21 cellular contexts compared by ENCODE assay signal in the genomic region with DNA sequence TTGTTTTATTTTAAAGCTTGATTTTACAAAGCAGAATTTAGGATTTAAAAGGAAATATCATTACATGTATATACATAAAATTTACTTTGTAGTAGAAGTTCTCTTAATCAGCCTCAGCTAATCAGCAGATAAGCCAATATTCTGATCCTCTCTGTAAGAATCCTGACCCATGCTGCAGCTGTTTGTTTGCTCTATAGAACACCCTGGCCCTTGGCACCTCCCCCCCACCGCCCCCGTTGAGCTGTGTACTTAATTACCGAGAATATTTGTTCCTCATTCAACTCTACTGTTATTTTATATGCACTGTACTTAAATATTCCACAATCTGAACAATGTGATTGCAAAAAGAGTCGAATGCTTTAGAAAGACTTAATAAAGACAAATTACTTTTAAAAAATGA.
"Had no signal": no experiment of that assay in that cellular context is flagged by ENCODE, and none has a peak within 500 bp of the region (broad histone marks: within the 10 kb centered on the region; RNA-seq: fewer than 3 reads in every experiment).

No MANE protein-coding gene starts in this region.

- H3K27ac ChIP-seq: colonic mucosa, heart left ventricle, neutrophil, psoas muscle, spleen, testis, tibial nerve had no signal

- H3K27me3 ChIP-seq: colonic mucosa, testis, tibial nerve had no signal

- H3K4me1 ChIP-seq: colonic mucosa, heart left ventricle, psoas muscle, spleen, testis, tibial nerve had no signal

- H3K4me1 Mint-ChIP-seq: naive thymus-derived CD4-positive, alpha-beta T cell; stimulated activated naive B cell treated with anti-CD40 and anti-IgM and Interleukin-4, amounts not matched to agents 10 μg/mL and 1 μg/mL and 100 μg/mL, for 72 hours; stimulated activated naive CD8-positive, alpha-beta T cell treated with anti-CD3 and anti-CD28 coated beads, Interleukin-15, amount 100 ng/mL, for 72 hours had no signal

- FAIRE-seq: endothelial cell of umbilical vein had no signal

- ATAC-seq: heart left ventricle; naive thymus-derived CD4-positive, alpha-beta T cell; psoas muscle; sciatic nerve; stimulated activated naive B cell treated with anti-CD40 and anti-IgM and Interleukin-4, amounts not matched to agents 10 μg/mL and 1 μg/mL and 100 μg/mL, for 72 hours; stimulated activated naive CD8-positive, alpha-beta T cell treated with anti-CD3 and anti-CD28 coated beads, Interleukin-15, amount 100 ng/mL, for 72 hours had no signal

- H3K9me3 Mint-ChIP-seq: nephron progenitor cell; stimulated activated naive CD8-positive, alpha-beta T cell treated with anti-CD3 and anti-CD28 coated beads, Interleukin-15, amount 100 ng/mL, for 72 hours had no signal

- H3K36me3 ChIP-seq: colonic mucosa, heart left ventricle, neutrophil, spleen, tibial nerve had no signal

- H3K4me3 Mint-ChIP-seq: naive thymus-derived CD4-positive, alpha-beta T cell; nephron progenitor cell; stimulated activated naive B cell treated with anti-CD40 and anti-IgM and Interleukin-4, amounts not matched to agents 10 μg/mL and 1 μg/mL and 100 μg/mL, for 72 hours; stimulated activated naive CD8-positive, alpha-beta T cell treated with anti-CD3 and anti-CD28 coated beads, Interleukin-15, amount 100 ng/mL, for 72 hours had no signal

- H3K9me3 ChIP-seq: colonic mucosa, neutrophil, psoas muscle, spleen, testis, tibial nerve had no signal

- DNase-seq: colonic mucosa; dermis blood vessel endothelial cell; erythroblast; foreskin melanocyte; heart left ventricle; hippocampal formation; naive thymus-derived CD4-positive, alpha-beta T cell; nephron progenitor cell; psoas muscle; retina; spleen; stimulated activated CD4-positive, alpha-beta T cell treated with anti-CD3 and anti-CD28 coated beads, Interleukin-15, amount 100 ng/mL, for 24 hours; stimulated activated CD4-positive, alpha-beta T cell treated with anti-CD3 and anti-CD28 coated beads, Interleukin-2, amount 100 ng/mL, for 24 hours; stimulated activated CD4-positive, alpha-beta T cell treated with anti-CD3 and anti-CD28 coated beads, Interleukin-4, amount 100 ng/mL, for 4 hours; stimulated activated naive B cell treated with anti-CD40 and anti-IgM and Interleukin-4, amounts not matched to agents 10 μg/mL and 1 μg/mL and 100 μg/mL, for 72 hours; stimulated activated naive CD8-positive, alpha-beta T cell treated with anti-CD3 and anti-CD28 coated beads, Interleukin-15, amount 100 ng/mL, for 72 hours; testis had no signal

- H3K36me3 Mint-ChIP-seq: naive thymus-derived CD4-positive, alpha-beta T cell; stimulated activated naive B cell treated with anti-CD40 and anti-IgM and Interleukin-4, amounts not matched to agents 10 μg/mL and 1 μg/mL and 100 μg/mL, for 72 hours had no signal

- H3K27ac Mint-ChIP-seq: naive thymus-derived CD4-positive, alpha-beta T cell; nephron progenitor cell; stimulated activated naive B cell treated with anti-CD40 and anti-IgM and Interleukin-4, amounts not matched to agents 10 μg/mL and 1 μg/mL and 100 μg/mL, for 72 hours; stimulated activated naive CD8-positive, alpha-beta T cell treated with anti-CD3 and anti-CD28 coated beads, Interleukin-15, amount 100 ng/mL, for 72 hours had no signal

- H3K4me3 ChIP-seq: colonic mucosa, heart left ventricle, psoas muscle, spleen, testis, tibial nerve had no signal
